Comparison of ENCODE assay signal across 9 cellular contexts in the genomic region with DNA sequence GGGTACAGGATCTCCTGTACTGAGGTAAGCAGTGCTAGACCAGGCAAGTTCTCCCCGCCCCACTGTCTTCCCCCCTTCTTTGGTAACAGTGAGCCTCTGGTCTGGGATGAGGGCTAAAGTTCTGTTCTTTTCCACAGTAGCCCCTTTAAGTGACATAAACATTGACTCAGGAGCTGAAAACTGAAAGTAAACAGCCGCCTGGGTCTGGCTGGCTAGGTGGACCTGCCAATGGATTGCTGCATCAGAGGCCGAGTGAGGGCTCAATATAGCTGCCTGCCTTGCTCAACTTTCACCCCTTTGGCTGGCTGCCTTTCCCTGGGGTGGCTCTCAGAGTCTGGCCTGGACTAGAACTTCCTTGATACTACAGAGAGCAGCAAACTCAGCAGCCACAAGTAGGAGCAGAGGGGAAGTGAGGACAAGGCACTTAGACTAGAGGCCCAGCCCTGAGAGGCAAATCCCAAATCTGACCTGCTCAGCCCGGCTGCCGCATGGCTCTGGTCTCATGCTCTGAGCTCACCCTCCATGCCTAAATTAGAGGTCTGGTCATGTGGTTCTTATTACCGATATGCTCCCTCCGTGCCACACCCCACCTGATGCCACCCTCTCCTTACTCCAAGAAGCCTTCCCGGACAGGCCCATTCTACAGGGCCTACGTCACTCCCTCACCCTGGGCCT. TPM values are rescaled to one million over a fixed set of nuclear protein-coding genes. Genes with fewer than 3 reads are reported as not detected.
A peak's percentile ranks its signal among the peaks of the same experiment; 100 is the strongest.
DNase-seq lines count a peak whose midpoint lies in the region; ATAC-seq and TF ChIP-seq lines count a peak whose summit lies in the region.
"Had no signal": no experiment of that assay in that cellular context is flagged by ENCODE, and none has a peak within 500 bp of the region (broad histone marks: within the 10 kb centered on the region; RNA-seq: fewer than 3 reads in every experiment).

No MANE protein-coding gene starts in this region.

- H3K36me3 ChIP-seq in Peyer's patch, result no peaks in the 10 kb centered on the region
- no peaks in the 10 kb centered on the region for H3K36me3 ChIP-seq in parathyroid adenoma (ENCODE audit: control insufficient read depth, insufficient read depth, low read length)

- no peak for TF ChIP-seq POLR2A in Peyer's patch (IDR thresholded peaks at IDR 0.05)

- no peak overlapping the region for H2AFZ ChIP-seq in parathyroid adenoma

- H3K4me3 ChIP-seq in Peyer's patch, result no peak overlapping the region
- H3K4me3 ChIP-seq in parathyroid adenoma (ENCODE audit: low read depth, low read length), result no peak overlapping the region

- no peak overlapping the region for H3K9ac ChIP-seq in parathyroid adenoma

- no peaks in the 10 kb centered on the region for H3K79me2 ChIP-seq in parathyroid adenoma

- H3K9me3 ChIP-seq in Peyer's patch (no peaks in the 10 kb centered on the region), parathyroid adenoma (ENCODE audit: control insufficient read depth, low read length) (no peaks in the 10 kb centered on the region)

- DNase-seq in CD1c-positive myeloid dendritic cell (ENCODE audit: extremely low spot score) (peak; percentile 87), Peyer's patch (peak; percentile 48 to 93 (median 86)), fibroblast of the conjunctiva (ENCODE audit: low read depth) (peak; percentile 89), T-helper 9 cell (no peak), NCI-H2107 treated with DMSO at 0.1 percent for 48 hours (lab: John Stamatoyannopoulos, UW; ENCODE audit: unreplicated experiment) (no peak)
- DNase-seq: NCI-H82 had no signal

- no peak for TF ChIP-seq CTCF in Peyer's patch (IDR thresholded peaks at IDR 0.05)
- TF ChIP-seq CTCF in parathyroid adenoma (IDR thresholded peaks at IDR 0.05), result no peak

- ATAC-seq in GM21723 (IDR thresholded peaks at IDR 0.05; ENCODE audit: unreplicated experiment) (no peak), HG03280 (IDR thresholded peaks at IDR 0.05; ENCODE audit: unreplicated experiment) (no peak)

- H3K4me2 ChIP-seq in parathyroid adenoma (ENCODE audit: low read length), result peak overlapping the region; percentile 22

- peak overlapping the region; percentile 56 to 86 (median 78) for H3K27ac ChIP-seq in Peyer's patch
- peak overlapping the region; percentile 34 for H3K27ac ChIP-seq in parathyroid adenoma

- H3K27me3 ChIP-seq in Peyer's patch, result no peaks in the 10 kb centered on the region
- no peaks in the 10 kb centered on the region for H3K27me3 ChIP-seq in parathyroid adenoma (ENCODE audit: control insufficient read depth, insufficient read depth, low read length)

- H3K4me1 ChIP-seq in Peyer's patch (peaks cover 0 to 26% (median 19%) of the 10 kb centered on the region in 4 donors), parathyroid adenoma (no peaks in the 10 kb centered on the region)

RNA-seq across cellular contexts. Expression of a gene that starts 9.6 kb away (rescaled TPM):
- total RNA-seq in Peyer's patch, result 1 to 10 TPM in 3 of 4 donors, under 1 TPM in 1; 0.76 to 3.4 (median 2.2) TPM

RNA-seq across cellular contexts. Expression of a gene that starts 35.8 kb away (rescaled TPM):
- total RNA-seq in Peyer's patch, result 100 to 1,000 TPM in 1 of 4 donors, 10 to 100 TPM in 3; 10.7 to 180 (median 27.4) TPM

Comparison
In these comparisons a context has a peak if more than half of its experiments do, and no peak if none do; other contexts are left out.
1. DNase-seq: peak in CD1c-positive myeloid dendritic cell (single experiment), Peyer's patch (3 of 3) and fibroblast of the conjunctiva (single experiment); none in T-helper 9 cell (single experiment) and NCI-H2107 treated with DMSO at 0.1 percent for 48 hours (single experiment).